Comparison of ENCODE assay signal across 11 cellular contexts in genomic region chr5:172875372-172876279, GRCh38. TPM values are rescaled to one million over a fixed set of nuclear protein-coding genes. Genes with fewer than 3 reads are reported as not detected.
DNase-seq lines count a peak whose midpoint lies in the region; ATAC-seq and TF ChIP-seq lines count a peak whose summit lies in the region.
"Had no signal": no experiment of that assay in that cellular context is flagged by ENCODE, and none has a peak within 500 bp of the region (broad histone marks: within the 10 kb centered on the region; RNA-seq: fewer than 3 reads in every experiment).

No MANE protein-coding gene starts in this region.

- no TSS peak for BruUV-seq in MCF 10A (replicated peaks; lab: Mats Ljungman, UMichigan)

- DNase-seq in NCI-H2171 treated with DMSO at 0.1 percent for 48 hours (lab: John Stamatoyannopoulos, UW) = peak; percentile 12
- DNase-seq in NCI-H2171 (lab: John Stamatoyannopoulos, UW) = no peak
- no peak for DNase-seq in MCF 10A (ENCODE audit: unreplicated experiment)
- no peak for DNase-seq in lung (ENCODE audit: low spot score)
- DNase-seq in thoracic aorta (ENCODE audit: low spot score) = no peak
- no peak for DNase-seq in T-cell
- DNase-seq in SW480 (ENCODE audit: low spot score) = no peak
- DNase-seq: 8988T; activated CD4-positive, alpha-beta T cell treated with anti-CD3 and anti-CD28 coated beads, Interleukin-2, amount 50 U/mL, for 1 hour; EL had no signal

- CTCF ChIA-PET in MCF 10A (lab: Yijun Ruan, JAX) = interaction anchor here (0.6 to 1.7 kb wide), 8 partner anchors 9 to 163 kb away, joined by 3 to 6 read pairs (median 3); no protein-coding TSS in a partner anchor
- CTCF ChIA-PET in T-cell (lab: Charles Lee) = interaction anchor here in 1 of 2 donors (0.6 kb wide), 2 partner anchors 95 to 299 kb away, joined by 4 to 12 read pairs; no protein-coding TSS in a partner anchor

- peak overlapping the region; percentile 36 to 38 for H3K27ac ChIP-seq in lung (ENCODE audit: low read depth in 1 of 2, low read length in 1 of 2)
- peak overlapping the region; percentile 95 to 99 for H3K27ac ChIP-seq in thoracic aorta

- H3K27me3 Mint-ChIP-seq in MCF 10A (ENCODE audit: insufficient read depth, unreplicated experiment) (no peaks in the 10 kb centered on the region), T-cell (no peaks in the 10 kb centered on the region)

- H3K9me3 ChIP-seq in lung (ENCODE audit: control insufficient read depth in 2 of 2, insufficient read depth in 1 of 2, low read length in 1 of 2) = no peaks in the 10 kb centered on the region
- no peaks in the 10 kb centered on the region for H3K9me3 ChIP-seq in thoracic aorta

- intact Hi-C loops in MCF 10A (cut with micrococcal nuclease) = no loop called here

- peaks cover 18% of the 10 kb centered on the region for H3K4me1 Mint-ChIP-seq in MCF 10A (ENCODE audit: insufficient read depth, unreplicated experiment)
- H3K4me1 Mint-ChIP-seq in T-cell = peaks cover 17 to 30% (median 23%) of the 10 kb centered on the region in 3 donors

- no peaks in the 10 kb centered on the region for H3K9me3 Mint-ChIP-seq in MCF 10A (ENCODE audit: unreplicated experiment)
- H3K9me3 Mint-ChIP-seq in T-cell = no peaks in the 10 kb centered on the region

- H3K4me1 ChIP-seq in lung (ENCODE audit: control insufficient read depth in 2 of 2, insufficient read depth in 2 of 2, low read length in 2 of 2) (peaks cover 37% of the 10 kb centered on the region in 2 donors), thoracic aorta (ENCODE audit: control insufficient read depth in 1 of 2, low read depth in 2 of 2) (peaks cover 59 to 83% of the 10 kb centered on the region in 2 donors)

- H3K36me3 Mint-ChIP-seq in MCF 10A (ENCODE audit: insufficient read depth, unreplicated experiment) (peaks cover 28% of the 10 kb centered on the region), T-cell (peaks cover 7% of the 10 kb centered on the region)

- H3K27me3 ChIP-seq in lung (ENCODE audit: control insufficient read depth, insufficient read depth) = no peaks in the 10 kb centered on the region
- H3K27me3 ChIP-seq in thoracic aorta (replicated peaks; ENCODE audit: insufficient read depth) = no peaks in the 10 kb centered on the region

- WGBS in lung, 2 donors = 69 to 74% methylated on average over 8 of the region's 8 CpGs

- TF ChIP-seq CTCF in MCF 10A (IDR thresholded peaks at IDR 0.05; ENCODE audit: unreplicated experiment) = no peak
- no peak for TF ChIP-seq CTCF in lung (IDR thresholded peaks at IDR 0.05; ENCODE audit: control extremely low read depth, extremely low read depth)
- no peak for TF ChIP-seq CTCF in thoracic aorta (IDR thresholded peaks at IDR 0.05)

- no peak for ATAC-seq in lung (ENCODE audit: insufficient read depth, low FRiP score)
- no peak for ATAC-seq in thoracic aorta (ENCODE audit: insufficient number of reproducible peaks, low FRiP score, low read depth)
- ATAC-seq in HG02973 (IDR thresholded peaks at IDR 0.05; ENCODE audit: unreplicated experiment) = no peak
- ATAC-seq in T-cell (replicated peaks in 1 of 4) = no peak

- no peak overlapping the region for H3K4me3 ChIP-seq in lung
- H3K4me3 ChIP-seq in thoracic aorta = no peak overlapping the region

- H3K36me3 ChIP-seq in lung (ENCODE audit: control insufficient read depth in 2 of 2, insufficient read depth in 2 of 2, low read length in 2 of 2) (no peaks in the 10 kb centered on the region), thoracic aorta (no peaks in the 10 kb centered on the region)

- no peak overlapping the region for H3K4me3 Mint-ChIP-seq in MCF 10A (ENCODE audit: unreplicated experiment)
- H3K4me3 Mint-ChIP-seq in T-cell = no peak overlapping the region

- POLR2A ChIA-PET in MCF 10A (lab: Yijun Ruan, JAX) = interaction anchor here (0.7 to 11.0 kb wide), 7 partner anchors 9 to 104 kb away, joined by 3 to 520 read pairs (median 4); partner anchors contain the start of gene DUSP1
- POLR2A ChIA-PET in T-cell (lab: Charles Lee) = interaction anchor here in 1 of 2 donors (0.5 to 0.6 kb wide), 2 partner anchors 1461 to 1487 kb away, joined by 3 to 7 read pairs; no protein-coding TSS in a partner anchor

- H3K27ac Mint-ChIP-seq in MCF 10A (ENCODE audit: low read depth, unreplicated experiment) (peak overlapping the region; percentile 14), T-cell (no peak overlapping the region)

RNA-seq across cellular contexts. Expression of gene ERGIC1, which starts 41.6 kb away (rescaled TPM):
- total RNA-seq in MCF 10A (2022) = 257 and 292 TPM in 2 replicates
- 100 to 1,000 TPM in 1 of 2 donors, 10 to 100 TPM in 1; 62.2 to 215 TPM for total RNA-seq in lung
- polyA plus RNA-seq in lung = 100 to 1,000 TPM; 122 to 204 TPM
- 100 to 1,000 TPM; 141 to 230 TPM for total RNA-seq in thoracic aorta
- total RNA-seq in T-cell = 10 to 100 TPM; 45.5 to 67.7 (median 46.8) TPM
